Comparison of ENCODE assay signal across 18 cellular contexts in genomic region chr6:163955131-163955530, GRCh38.
DNase-seq lines count a peak whose midpoint lies in the region; ATAC-seq and TF ChIP-seq lines count a peak whose summit lies in the region.
"Had no signal": no experiment of that assay in that cellular context is flagged by ENCODE, and none has a peak within 500 bp of the region (broad histone marks: within the 10 kb centered on the region; RNA-seq: fewer than 3 reads in every experiment).

No MANE protein-coding gene starts in this region.

- no peak overlapping the region for H3K4me3 Mint-ChIP-seq in activated naive CD8-positive, alpha-beta T cell treated with anti-CD3 and anti-CD28 coated beads for 36 hours
- H3K4me3 Mint-ChIP-seq: activated naive CD4-positive, alpha-beta T cell treated with anti-CD3 and anti-CD28 coated beads, Interleukin-2, amount 10 ng/mL, durations not matched to agents 7 days and 5 days; central memory CD8-positive, alpha-beta T cell had no signal

- H3K27me3 Mint-ChIP-seq in activated naive CD8-positive, alpha-beta T cell treated with anti-CD3 and anti-CD28 coated beads for 36 hours, result peaks cover 56% of the 10 kb centered on the region

- no peak for TF ChIP-seq CTCF in AG04450 (IDR thresholded peaks at IDR 0.05; ENCODE audit: low read depth, low read length)
- TF ChIP-seq CTCF in choroid plexus epithelial cell (conservative IDR thresholded peaks at IDR 0.05; ENCODE audit: low read depth, low read length), result no peak
- no peak for TF ChIP-seq CTCF in left lung (IDR thresholded peaks at IDR 0.05)
- TF ChIP-seq CTCF in transverse colon (IDR thresholded peaks at IDR 0.05), result no peak

- H3K4me3 ChIP-seq in AG04450 (ENCODE audit: low read depth, low read length), result no peak overlapping the region
- no peak overlapping the region for H3K4me3 ChIP-seq in choroid plexus epithelial cell (ENCODE audit: low read depth, low read length)
- no peak overlapping the region for H3K4me3 ChIP-seq in left lung
- no peak overlapping the region for H3K4me3 ChIP-seq in transverse colon
- H3K4me3 ChIP-seq: Peyer's patch, upper lobe of left lung had no signal

- POLR2A ChIA-PET in AG04450 (lab: Yijun Ruan, JAX), result no interaction called here

- H3K9me3 Mint-ChIP-seq in activated naive CD8-positive, alpha-beta T cell treated with anti-CD3 and anti-CD28 coated beads for 36 hours, result no peaks in the 10 kb centered on the region
- H3K9me3 Mint-ChIP-seq: activated naive CD4-positive, alpha-beta T cell treated with anti-CD3 and anti-CD28 coated beads, Interleukin-2, amount 10 ng/mL, durations not matched to agents 7 days and 5 days; central memory CD8-positive, alpha-beta T cell had no signal

- no peak for TF ChIP-seq EP300 in transverse colon (IDR thresholded peaks at IDR 0.05; ENCODE audit: low read depth)

- H3K4me1 Mint-ChIP-seq in activated naive CD8-positive, alpha-beta T cell treated with anti-CD3 and anti-CD28 coated beads for 36 hours, result peaks cover 2% of the 10 kb centered on the region
- H3K4me1 Mint-ChIP-seq: activated naive CD4-positive, alpha-beta T cell treated with anti-CD3 and anti-CD28 coated beads, Interleukin-2, amount 10 ng/mL, durations not matched to agents 7 days and 5 days; central memory CD8-positive, alpha-beta T cell had no signal

- no peaks in the 10 kb centered on the region for H3K36me3 ChIP-seq in left lung
- no peaks in the 10 kb centered on the region for H3K36me3 ChIP-seq in transverse colon
- H3K36me3 ChIP-seq: Peyer's patch, upper lobe of left lung had no signal

- H3K27me3 ChIP-seq in AG04450 (ENCODE audit: control insufficient read depth, insufficient read depth, low read length) (no peaks in the 10 kb centered on the region), left lung (peaks cover 0 to 4% of the 10 kb centered on the region in 2 donors), transverse colon (no peaks in the 10 kb centered on the region)
- H3K27me3 ChIP-seq: Peyer's patch, upper lobe of left lung had no signal

- WGBS in transverse colon (ENCODE audit: low coverage in 1 of 2), 2 donors, result 84 to 87% methylated on average over 5 of the region's 5 CpGs

- CTCF ChIA-PET in AG04450 (lab: Charles Lee), result interaction anchor here (0.6 to 3.3 kb wide), 8 partner anchors 26 to 550 kb away, joined by 3 to 34 read pairs (median 4); no protein-coding TSS in a partner anchor

- no peak for TF ChIP-seq POLR2A in transverse colon (IDR thresholded peaks at IDR 0.05)

- no peaks in the 10 kb centered on the region for H3K4me1 ChIP-seq in left lung
- H3K4me1 ChIP-seq in transverse colon, result peaks cover 0 to 4% (median 0%) of the 10 kb centered on the region in 4 donors
- H3K4me1 ChIP-seq: Peyer's patch had no signal

- H3K9me3 ChIP-seq in AG04450 (ENCODE audit: control insufficient read depth, insufficient read depth, low read length) (peaks cover 3% of the 10 kb centered on the region; the same call in 1 of the 2 replicates), left lung (no peaks in the 10 kb centered on the region), transverse colon (no peaks in the 10 kb centered on the region)
- H3K9me3 ChIP-seq: Peyer's patch, upper lobe of left lung had no signal

- in situ Hi-C loops in transverse colon (cut with MboI; ENCODE audit: low pct_ligation_motif_present in 1 of 4, low pct_unique_long_range_greater_than_20kb in 1 of 4, low sequenced_read_pairs in 3 of 4), result loop anchor here (5.0 to 25.0 kb wide), 4 partner anchors 518 to 530 kb away; no protein-coding TSS in a partner anchor

- no peak overlapping the region for H3K27ac ChIP-seq in AG04450 (ENCODE audit: low read depth, low read length)
- no peak overlapping the region for H3K27ac ChIP-seq in left lung
- no peak overlapping the region for H3K27ac ChIP-seq in transverse colon
- H3K27ac ChIP-seq: KMS-11, Peyer's patch, upper lobe of left lung had no signal

- intact Hi-C loops in left lung (cut with DNase I), result no loop called here
- intact Hi-C loops in transverse colon (cut with DNase I; ENCODE audit: low total_unique reads), result no loop called here

- peak; percentile 38 for DNase-seq in AG04450 (ENCODE audit: low read depth, low spot score)
- peak; percentile 10 for DNase-seq in HK-2 (ENCODE audit: unreplicated experiment)
- peak; percentile 70 for DNase-seq in choroid plexus epithelial cell (ENCODE audit: low read depth)
- no peak for DNase-seq in left lung
- DNase-seq in activated naive CD8-positive, alpha-beta T cell treated with anti-CD3 and anti-CD28 coated beads for 36 hours, result no peak
- no peak for DNase-seq in T-helper 2 cell
- no peak for DNase-seq in GM19238 (ENCODE audit: insufficient read length, low spot score)
- DNase-seq in transverse colon, result no peak
- DNase-seq: ACHN; activated CD4-positive, alpha-beta T cell treated with anti-CD3 and anti-CD28 coated beads for 1 hour; activated naive CD4-positive, alpha-beta T cell treated with anti-CD3 and anti-CD28 coated beads, Interleukin-2, amount 10 ng/mL, durations not matched to agents 7 days and 5 days; NCI-H187; Peyer's patch; stimulated activated CD4-positive, alpha-beta T cell treated with anti-CD3 and anti-CD28 coated beads, Interleukin-4, amount 100 ng/mL, for 4 hours; upper lobe of left lung had no signal

- peak; percentile 6 for ATAC-seq in left lung
- ATAC-seq: sciatic nerve had no signal

- no peaks in the 10 kb centered on the region for H3K36me3 Mint-ChIP-seq in activated naive CD8-positive, alpha-beta T cell treated with anti-CD3 and anti-CD28 coated beads for 36 hours
- H3K36me3 Mint-ChIP-seq: activated naive CD4-positive, alpha-beta T cell treated with anti-CD3 and anti-CD28 coated beads, Interleukin-2, amount 10 ng/mL, durations not matched to agents 7 days and 5 days had no signal

- no peak overlapping the region for H3K27ac Mint-ChIP-seq in activated naive CD8-positive, alpha-beta T cell treated with anti-CD3 and anti-CD28 coated beads for 36 hours
- H3K27ac Mint-ChIP-seq: activated naive CD4-positive, alpha-beta T cell treated with anti-CD3 and anti-CD28 coated beads, Interleukin-2, amount 10 ng/mL, durations not matched to agents 7 days and 5 days had no signal

Comparison
In these comparisons a context has a peak if more than half of its experiments do, and no peak if none do; other contexts are left out.
1. DNase-seq: peak in AG04450 (single experiment), HK-2 (single experiment) and choroid plexus epithelial cell (single experiment); none in left lung (0 of 2), activated naive CD8-positive, alpha-beta T cell treated with anti-CD3 and anti-CD28 coated beads for 36 hours (single experiment), T-helper 2 cell (0 of 5), GM19238 (single experiment) and transverse colon (single experiment).